In genomic region chr16:55257971-55258613, GRCh38 we compare ENCODE assay signal across 8 cellular contexts.
DNase-seq lines count a peak whose midpoint lies in the region; ATAC-seq and TF ChIP-seq lines count a peak whose summit lies in the region.

No MANE protein-coding gene starts in this region.

- TF ChIP-seq CTCF in WTC11 (IDR thresholded peaks at IDR 0.05) (peak; percentile 91), epithelial cell of esophagus (IDR thresholded peaks at IDR 0.05; ENCODE audit: insufficient read depth, low read depth, low read length, missing control alignments) (peak; percentile 68), neural crest cell (conservative IDR thresholded peaks at IDR 0.05) (peak; percentile 80)

- CTCF ChIA-PET in WTC11 (lab: Charles Lee): interaction anchor here (0.5 to 1.6 kb wide), 32 partner anchors 9 to 1708 kb away, joined by 3 to 19 read pairs (median 4); partner anchors contain the start of gene IRX5

- H3K36me3 ChIP-seq in CD4-positive, CD25-positive, alpha-beta regulatory T cell (ENCODE audit: control insufficient read depth, insufficient read depth, low read length): no peaks in the 10 kb centered on the region

- H3K4me3 ChIP-seq in CD4-positive, CD25-positive, alpha-beta regulatory T cell (ENCODE audit: low read depth, low read length): no peak overlapping the region
- no peak overlapping the region for H3K4me3 ChIP-seq in epithelial cell of esophagus (ENCODE audit: low read length)

- H3K27me3 ChIP-seq in CD4-positive, CD25-positive, alpha-beta regulatory T cell (ENCODE audit: control insufficient read depth, insufficient read depth, low read length): no peaks in the 10 kb centered on the region

- no peak overlapping the region for H3K27ac ChIP-seq in CD4-positive, CD25-positive, alpha-beta regulatory T cell (ENCODE audit: insufficient read depth, low read length, poor library complexity, severe bottlenecking)

- H3K4me1 Mint-ChIP-seq in CD4-positive, CD25-positive, alpha-beta regulatory T cell: no peaks in the 10 kb centered on the region
- H3K4me1 Mint-ChIP-seq in WTC11 (no peaks in the 10 kb centered on the region), neural crest cell (peaks cover 13% of the 10 kb centered on the region)

- H3K9me3 Mint-ChIP-seq in CD4-positive, CD25-positive, alpha-beta regulatory T cell: peaks cover 0 to 5% (median 1%) of the 10 kb centered on the region in 7 donors
- peaks cover 17% of the 10 kb centered on the region for H3K9me3 Mint-ChIP-seq in WTC11
- H3K9me3 Mint-ChIP-seq in neural crest cell: peaks cover 8% of the 10 kb centered on the region

- peaks cover 0 to 4% of the 10 kb centered on the region in 2 experiments for H3K9me3 ChIP-seq in CD4-positive, CD25-positive, alpha-beta regulatory T cell (ENCODE audit: control insufficient read depth in 2 of 2, low read length in 2 of 2)

- peak in 2 of 3 donors; percentile 7 to 31 for DNase-seq in CD4-positive, CD25-positive, alpha-beta regulatory T cell
- DNase-seq in HT-29 (ENCODE audit: low spot score): peak; percentile 64
- DNase-seq in WTC11 (ENCODE audit: low spot score): peak; percentile 84
- peak; percentile 43 for DNase-seq in epithelial cell of esophagus (ENCODE audit: low read depth)
- peak; percentile 70 for DNase-seq in neural crest cell (ENCODE audit: low read depth, low spot score)
- DNase-seq in anterior cingulate cortex (lab: John Stamatoyannopoulos, UW): no peak
- DNase-seq in HCEC 1CT: no peak

- ATAC-seq in CD4-positive, CD25-positive, alpha-beta regulatory T cell (ENCODE audit: low read depth in 2 of 2): no peak
- ATAC-seq in GM19035 (IDR thresholded peaks at IDR 0.05; ENCODE audit: unreplicated experiment) (peak; percentile 72), WTC11 (peak; percentile 95)

- POLR2A ChIA-PET in WTC11 (lab: Charles Lee): no interaction called here

- H3K27ac Mint-ChIP-seq in CD4-positive, CD25-positive, alpha-beta regulatory T cell: no peak overlapping the region
- H3K27ac Mint-ChIP-seq in WTC11: no peak overlapping the region
- H3K27ac Mint-ChIP-seq in neural crest cell (ENCODE audit: unreplicated experiment): no peak overlapping the region

- peaks cover 5% of the 10 kb centered on the region for H3K27me3 Mint-ChIP-seq in CD4-positive, CD25-positive, alpha-beta regulatory T cell
- no peaks in the 10 kb centered on the region for H3K27me3 Mint-ChIP-seq in WTC11 (ENCODE audit: low read depth)
- no peaks in the 10 kb centered on the region for H3K27me3 Mint-ChIP-seq in neural crest cell (ENCODE audit: low read depth)

- no peaks in the 10 kb centered on the region for H3K4me1 ChIP-seq in CD4-positive, CD25-positive, alpha-beta regulatory T cell (ENCODE audit: control insufficient read depth, insufficient read depth, low read length, poor library complexity, severe bottlenecking)

- no peaks in the 10 kb centered on the region for H3K36me3 Mint-ChIP-seq in CD4-positive, CD25-positive, alpha-beta regulatory T cell
- peaks cover 5% of the 10 kb centered on the region for H3K36me3 Mint-ChIP-seq in WTC11
- no peaks in the 10 kb centered on the region for H3K36me3 Mint-ChIP-seq in neural crest cell (ENCODE audit: low read depth)

- no peak overlapping the region for H3K4me3 Mint-ChIP-seq in CD4-positive, CD25-positive, alpha-beta regulatory T cell
- H3K4me3 Mint-ChIP-seq in WTC11 (no peak overlapping the region), neural crest cell (no peak overlapping the region)

TF ChIP-seq in WTC11, 78 proteins besides CTCF, POLR2A, EP300 and RAD21:
- no peak for TF ChIP-seq TCF7 (CRISPR knock-in tag; IDR thresholded peaks at IDR 0.05; ENCODE audit: low read depth)

Comparison
In these comparisons a context has a peak if more than half of its experiments do, and no peak if none do; other contexts are left out.
1. ATAC-seq: peak in GM19035 (single experiment) and WTC11 (single experiment); none in CD4-positive, CD25-positive, alpha-beta regulatory T cell (0 of 2).
2. DNase-seq: peak in CD4-positive, CD25-positive, alpha-beta regulatory T cell (2 of 3), HT-29 (single experiment), WTC11 (single experiment), epithelial cell of esophagus (single experiment) and neural crest cell (single experiment); none in anterior cingulate cortex (0 of 58) and HCEC 1CT (single experiment).
3. Peak in every context shown above with its lines, with median percentiles within 50 percentile points of each other: CTCF ChIP-seq.